Comparison of ENCODE assay signal across 8 cellular contexts in the genomic region with DNA sequence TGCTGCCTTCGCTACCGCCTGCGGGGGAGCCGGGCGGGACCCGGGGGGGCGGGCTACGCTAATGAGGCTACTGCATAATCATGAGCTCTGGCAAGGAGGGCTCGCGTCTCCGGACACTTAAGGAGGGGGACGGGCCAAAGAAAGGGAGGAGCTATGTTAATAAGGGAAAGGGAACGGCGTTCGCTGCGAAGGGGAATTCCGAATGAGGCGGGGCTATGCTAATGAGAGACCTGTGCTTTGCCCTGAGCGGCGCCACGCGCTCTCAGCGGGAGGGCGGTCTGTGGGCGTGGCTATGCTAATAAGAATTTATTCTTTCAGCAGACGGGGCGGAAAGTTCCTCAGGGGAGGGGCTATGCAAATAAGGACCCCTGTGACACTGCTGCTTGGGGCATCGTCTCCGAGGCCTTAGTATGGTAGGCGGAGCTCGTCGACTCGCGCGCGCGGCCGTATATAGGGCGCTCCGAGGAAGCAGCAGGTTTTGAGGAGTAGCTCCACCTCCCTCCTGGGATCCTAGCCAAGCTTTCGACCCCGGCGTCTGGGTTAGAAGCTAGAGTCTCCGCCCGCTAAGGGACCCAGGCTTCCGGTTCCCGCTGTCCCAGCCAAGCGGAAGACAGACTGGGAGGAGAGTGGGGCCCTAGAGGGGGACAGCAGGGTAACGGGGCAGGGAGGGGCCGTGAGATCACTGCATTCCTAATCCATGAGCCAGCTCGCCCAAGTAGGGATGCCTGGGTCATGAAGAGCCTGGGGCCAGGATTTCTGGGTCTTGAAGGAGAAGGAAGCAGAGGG. TPM values are rescaled to one million over a fixed set of nuclear protein-coding genes. Genes with fewer than 3 reads are reported as not detected.
DNase-seq lines count a peak whose midpoint lies in the region; ATAC-seq, FAIRE-seq and TF ChIP-seq lines count a peak whose summit lies in the region.

A gene (minus strand): TSS at position 31 of the 786 bp plus-strand sequence. CDS start 45 bp downstream, outside the sequence.

- DNase-seq in GM12892 (ENCODE audit: insufficient read length) (peak; percentile 96), NCI-H146 (lab: John Stamatoyannopoulos, UW) (peak; percentile 100), T-helper 1 cell (peak; percentile 99 to 100 (median 100)), amniotic stem cell (lab: John Stamatoyannopoulos, UW) (peak; percentile 100), heart right ventricle (peak; percentile 98 to 100), posterior cingulate gyrus (peak; percentile 95 to 100 (median 99)), upper lobe of left lung (peak; percentile 98 to 100)

- H3K9me3 ChIP-seq in heart right ventricle (no peaks in the 10 kb centered on the region), upper lobe of left lung (no peaks in the 10 kb centered on the region)

- peak in 2 of 4 donors; percentile 80 to 94 for TF ChIP-seq EP300 in upper lobe of left lung (IDR thresholded peaks at IDR 0.05)

- H3K4me1 ChIP-seq in heart right ventricle (peaks cover 2 to 75% (median 62%) of the 10 kb centered on the region in 9 donors), upper lobe of left lung (peaks cover 47 to 84% (median 63%) of the 10 kb centered on the region in 4 donors)

- no peak for TF ChIP-seq CTCF in heart right ventricle (IDR thresholded peaks at IDR 0.05)
- TF ChIP-seq CTCF in upper lobe of left lung (IDR thresholded peaks at IDR 0.05), result peak in 1 of 6 experiments; percentile 21

- intact Hi-C loops in heart right ventricle (cut with DNase I), result loop anchor here in 4 of 10 donors (1.0 to 2.0 kb wide), 4 partner anchors 36 to 50 kb away; a partner anchor contains a TSS
- intact Hi-C loops in posterior cingulate gyrus (cut with DNase I), result loop anchor here (2.0 to 5.0 kb wide), 2 partner anchors 37 to 48 kb away; a partner anchor contains a TSS

- WGBS in heart right ventricle, 2 donors, result 0% methylated on average over 50 to 51 of the region's 51 CpGs
- 0 to 1% methylated on average over 29 to 50 of the region's 51 CpGs for WGBS in upper lobe of left lung, 2 donors

- FAIRE-seq in GM12892 (lab: Jason Lieb, UNC), result peak; percentile 99

- ATAC-seq in HG02852 (IDR thresholded peaks at IDR 0.05; ENCODE audit: unreplicated experiment), result peak; percentile 55
- peak; percentile 68 to 84 (median 78) for ATAC-seq in heart right ventricle
- ATAC-seq in upper lobe of left lung (ENCODE audit: low FRiP score in 2 of 2), result peak; percentile 79 to 92

- H3K36me3 ChIP-seq in heart right ventricle, result peaks cover 0 to 22% (median under 1%) of the 10 kb centered on the region in 9 donors
- peaks cover 0 to 19% (median 3%) of the 10 kb centered on the region in 4 donors for H3K36me3 ChIP-seq in upper lobe of left lung

- TF ChIP-seq POLR2A in GM12892 (IDR thresholded peaks at IDR 0.05; ENCODE audit: low read depth, low read length), result peak; percentile 86
- peak; percentile 66 to 97 (median 85) for TF ChIP-seq POLR2A in upper lobe of left lung (IDR thresholded peaks at IDR 0.05)

- H3K4me3 ChIP-seq in heart right ventricle (peak within 1 kb of the TSS; percentile 47 to 95 (median 88)), upper lobe of left lung (peak within 1 kb of the TSS; percentile 60 to 98 (median 82))

- H3K27ac ChIP-seq in heart right ventricle (peak within 1 kb of the TSS; percentile 96 to 100 (median 99)), upper lobe of left lung (peak within 1 kb of the TSS; percentile 95 to 100 (median 100))

- H3K27me3 ChIP-seq in heart right ventricle, result no peaks in the 10 kb centered on the region
- no peaks in the 10 kb centered on the region for H3K27me3 ChIP-seq in upper lobe of left lung

RNA-seq across cellular contexts. Expression of the gene that starts here (rescaled TPM):
- polyA plus RNA-seq in GM12892 (2012; ENCODE audit: missing spikeins), result 4.0 TPM
- total RNA-seq in heart right ventricle (100 to 1,000 TPM in 7 of 10 donors, 10 to 100 TPM in 3; 90.4 to 141 (median 113) TPM), upper lobe of left lung (100 to 1,000 TPM in 3 of 6 donors, 10 to 100 TPM in 3; 81.7 to 160 (median 107) TPM)
- polyA plus RNA-seq in heart right ventricle, result 100 to 1,000 TPM; 208 to 215 TPM

Comparison
In these comparisons a context has a peak if more than half of its experiments do, and no peak if none do; other contexts are left out.
1. Peak in every context shown above with its lines: DNase-seq, ATAC-seq, H3K4me3 ChIP-seq and H3K27ac ChIP-seq.